ENCODE assay signal across 14 cellular contexts in the genomic region with DNA sequence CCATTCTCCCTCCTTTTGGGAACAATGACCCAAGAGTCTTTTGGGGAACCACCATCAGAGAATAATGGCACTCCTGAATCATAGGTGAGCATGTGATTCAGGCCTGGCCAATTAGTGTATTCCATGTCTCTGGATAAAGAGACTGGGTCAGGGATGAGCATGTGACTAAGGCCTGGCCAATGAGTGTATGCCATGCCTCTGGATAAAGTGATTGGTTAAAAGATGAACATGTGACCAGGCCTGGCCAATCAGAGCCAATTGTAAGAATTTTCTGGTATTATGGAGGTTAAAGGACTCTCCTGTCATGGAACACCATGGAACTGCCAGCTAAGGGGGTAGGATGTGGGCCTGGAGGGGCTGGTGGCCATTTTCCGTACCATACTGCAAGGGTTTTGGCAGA.
DNase-seq lines count a peak whose midpoint lies in the region; ATAC-seq and TF ChIP-seq lines count a peak whose summit lies in the region.
"Had no signal": no experiment of that assay in that cellular context is flagged by ENCODE, and none has a peak within 500 bp of the region (broad histone marks: within the 10 kb centered on the region; RNA-seq: fewer than 3 reads in every experiment).

No MANE protein-coding gene starts in this region.

- intact Hi-C loops in CD4-positive, alpha-beta T cell (cut with DNase I, micrococcal nuclease) = no loop called here
- intact Hi-C loops in cardiac septum (cut with DNase I) = no loop called here

- H3K9me3 ChIP-seq in CD4-positive, alpha-beta T cell (ENCODE audit: control insufficient read depth, low read length) = no peaks in the 10 kb centered on the region

- no peak overlapping the region for H3K27ac Mint-ChIP-seq in CD4-positive, alpha-beta T cell
- H3K27ac Mint-ChIP-seq: CD8-positive, alpha-beta memory T cell; T-helper 2 cell treated with Interferon-gamma antibody and Interleukin-4, amounts not matched to agents 5 μg/mL and 100 μg/mL, for 36 hours had no signal

- no peak overlapping the region for H3K4me3 ChIP-seq in fibroblast of mammary gland (ENCODE audit: control insufficient read depth, low read depth, low read length)

- ATAC-seq in CD4-positive, alpha-beta T cell (ENCODE audit: poor library complexity) = no peak

- no peaks in the 10 kb centered on the region for H3K4me1 Mint-ChIP-seq in CD4-positive, alpha-beta T cell (ENCODE audit: low read depth)
- H3K4me1 Mint-ChIP-seq: CD8-positive, alpha-beta memory T cell had no signal

- H3K36me3 Mint-ChIP-seq in CD4-positive, alpha-beta T cell (ENCODE audit: low read depth) = no peaks in the 10 kb centered on the region
- H3K36me3 Mint-ChIP-seq: CD8-positive, alpha-beta memory T cell had no signal

- H3K27ac ChIP-seq in CD4-positive, alpha-beta T cell (ENCODE audit: low read depth, low read length) = no peak overlapping the region

- POLR2A ChIA-PET in CD4-positive, alpha-beta T cell (lab: Charles Lee) = no interaction called here

- DNase-seq in Caki2 (ENCODE audit: low read depth) (peak; percentile 6), HT1080 (ENCODE audit: low read depth) (peak; percentile 8), RKO (ENCODE audit: low spot score) (peak; percentile 8), fibroblast of mammary gland (ENCODE audit: low read depth) (peak; percentile 5), cardiac septum (ENCODE audit: low spot score) (no peak)
- DNase-seq in NK-92 treated with Interleukin-12 subunit alpha and Interleukin-12 subunit beta, amount 100 ng/mL, for 24 hours (lab: John Stamatoyannopoulos, UW) = no peak
- DNase-seq in CD4-positive, alpha-beta T cell = no peak
- DNase-seq: CD8-positive, alpha-beta memory T cell; GDM1; NCI-H1417 treated with DMSO at 0.1 percent for 48 hours; NCI-H1930; RPMI8226; SIG-M5 had no signal

- no peak overlapping the region for H3K4me3 Mint-ChIP-seq in CD4-positive, alpha-beta T cell
- H3K4me3 Mint-ChIP-seq: CD8-positive, alpha-beta memory T cell; T-helper 2 cell treated with Interferon-gamma antibody and Interleukin-4, amounts not matched to agents 5 μg/mL and 100 μg/mL, for 36 hours had no signal

- CTCF ChIA-PET in CD4-positive, alpha-beta T cell (lab: Charles Lee) = no interaction called here

- no peak for TF ChIP-seq CTCF in fibroblast of mammary gland (conservative IDR thresholded peaks at IDR 0.05; ENCODE audit: control insufficient read depth, insufficient read depth, low read depth, low read length)
- TF ChIP-seq CTCF in CD4-positive, alpha-beta T cell (IDR thresholded peaks at IDR 0.05) = no peak

- H3K27me3 Mint-ChIP-seq in CD4-positive, alpha-beta T cell = no peaks in the 10 kb centered on the region
- H3K27me3 Mint-ChIP-seq: CD8-positive, alpha-beta memory T cell had no signal

- in situ Hi-C loops in Caki2 (cut with HindIII; ENCODE audit: low pct_unique_long_range_greater_than_20kb, low sequenced_read_pairs) = no loop called here

- H3K9me3 Mint-ChIP-seq in CD4-positive, alpha-beta T cell = no peaks in the 10 kb centered on the region
- H3K9me3 Mint-ChIP-seq: T-helper 2 cell treated with Interferon-gamma antibody and Interleukin-4, amounts not matched to agents 5 μg/mL and 100 μg/mL, for 36 hours had no signal

- H3K27me3 ChIP-seq in CD4-positive, alpha-beta T cell (ENCODE audit: control insufficient read depth, insufficient read depth, low read length) = no peaks in the 10 kb centered on the region

Comparison
In these comparisons a context has a peak if more than half of its experiments do, and no peak if none do; other contexts are left out.
1. DNase-seq: peak in Caki2 (single experiment), HT1080 (single experiment), RKO (single experiment) and fibroblast of mammary gland (single experiment); none in NK-92 treated with Interleukin-12 subunit alpha and Interleukin-12 subunit beta, amount 100 ng/mL, for 24 hours (single experiment), CD4-positive, alpha-beta T cell (0 of 10) and cardiac septum (single experiment).